Comparison of ENCODE assay signal across 2 cellular contexts in the genomic region with DNA sequence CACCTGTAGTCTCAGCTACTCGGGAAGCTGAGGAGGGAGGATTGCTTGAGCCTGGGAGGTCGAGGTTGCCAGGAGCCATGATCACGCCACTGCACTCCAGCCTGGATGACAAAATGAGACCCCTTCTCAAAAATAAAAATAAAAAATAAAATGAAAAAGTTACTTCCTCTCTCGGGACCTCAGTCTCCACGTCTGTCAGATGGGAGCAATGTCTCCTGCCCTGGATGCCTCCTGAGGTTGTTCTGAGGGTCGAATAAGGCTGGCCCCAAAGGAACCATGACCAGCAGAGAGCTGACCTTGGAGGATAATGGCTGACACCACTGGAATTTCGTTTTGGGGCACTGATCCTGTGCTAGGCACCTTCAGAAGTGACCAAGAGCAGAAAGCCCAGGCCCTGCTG.
TF ChIP-seq lines count a peak whose summit lies in the region.

No MANE protein-coding gene starts in this region.

TF ChIP-seq in HEK293, 187 proteins besides CTCF, POLR2A, EP300 and RAD21:
- TF ChIP-seq ZNF350 (tag by site-specific recombination; IDR thresholded peaks at IDR 0.05) (no peak), ZBTB44 (tag by site-specific recombination; IDR thresholded peaks at IDR 0.05) (no peak), ZNF449 (tag by site-specific recombination; IDR thresholded peaks at IDR 0.05) (no peak), KLF1 (tag by site-specific recombination; IDR thresholded peaks at IDR 0.05) (0 out of 2 replicates have a peak, but pooled peaks have one; percentile 10)

TF ChIP-seq in K562, 482 proteins besides CTCF, POLR2A, EP300 and RAD21:
- TF ChIP-seq ZNF830 (CRISPR knock-in tag; IDR thresholded peaks at IDR 0.05), result no peak
- peak; percentile 95 for TF ChIP-seq RBM25 (IDR thresholded peaks at IDR 0.05; ENCODE audit: low read depth, low read length, severe bottlenecking)
- TF ChIP-seq BCOR (IDR thresholded peaks at IDR 0.05), result peak; percentile 90
- TF ChIP-seq ZNF449 (CRISPR knock-in tag; IDR thresholded peaks at IDR 0.05), result no peak
- TF ChIP-seq, protein P1, sequence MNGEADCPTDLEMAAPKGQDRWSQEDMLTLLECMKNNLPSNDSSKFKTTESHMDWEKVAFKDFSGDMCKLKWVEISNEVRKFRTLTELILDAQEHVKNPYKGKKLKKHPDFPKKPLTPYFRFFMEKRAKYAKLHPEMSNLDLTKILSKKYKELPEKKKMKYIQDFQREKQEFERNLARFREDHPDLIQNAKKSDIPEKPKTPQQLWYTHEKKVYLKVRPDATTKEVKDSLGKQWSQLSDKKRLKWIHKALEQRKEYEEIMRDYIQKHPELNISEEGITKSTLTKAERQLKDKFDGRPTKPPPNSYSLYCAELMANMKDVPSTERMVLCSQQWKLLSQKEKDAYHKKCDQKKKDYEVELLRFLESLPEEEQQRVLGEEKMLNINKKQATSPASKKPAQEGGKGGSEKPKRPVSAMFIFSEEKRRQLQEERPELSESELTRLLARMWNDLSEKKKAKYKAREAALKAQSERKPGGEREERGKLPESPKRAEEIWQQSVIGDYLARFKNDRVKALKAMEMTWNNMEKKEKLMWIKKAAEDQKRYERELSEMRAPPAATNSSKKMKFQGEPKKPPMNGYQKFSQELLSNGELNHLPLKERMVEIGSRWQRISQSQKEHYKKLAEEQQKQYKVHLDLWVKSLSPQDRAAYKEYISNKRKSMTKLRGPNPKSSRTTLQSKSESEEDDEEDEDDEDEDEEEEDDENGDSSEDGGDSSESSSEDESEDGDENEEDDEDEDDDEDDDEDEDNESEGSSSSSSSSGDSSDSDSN (IDR thresholded peaks at IDR 0.05; ENCODE audit: borderline replicate concordance in 1 of 2, low read depth in 2 of 2, low read length in 2 of 2), result no peak
- TF ChIP-seq ZNF174 (CRISPR knock-in tag; IDR thresholded peaks at IDR 0.05), result no peak
- TF ChIP-seq ZNF408 (CRISPR knock-in tag; IDR thresholded peaks at IDR 0.05; ENCODE audit: low read depth), result no peak
- no peak for TF ChIP-seq ZNF766 (CRISPR knock-in tag; conservative IDR thresholded peaks at IDR 0.05)
- peak in 1 of 2 experiments; percentile 22; a peak in 1 of 4 replicates for TF ChIP-seq RCOR1 (IDR thresholded peaks at IDR 0.05; ENCODE audit: borderline replicate concordance in 1 of 2, low read depth in 2 of 2, low read length in 2 of 2)
- no peak for TF ChIP-seq MGA (IDR thresholded peaks at IDR 0.05)
- no peak for TF ChIP-seq TGIF2 (CRISPR knock-in tag; IDR thresholded peaks at IDR 0.05)
- TF ChIP-seq, protein P2, sequence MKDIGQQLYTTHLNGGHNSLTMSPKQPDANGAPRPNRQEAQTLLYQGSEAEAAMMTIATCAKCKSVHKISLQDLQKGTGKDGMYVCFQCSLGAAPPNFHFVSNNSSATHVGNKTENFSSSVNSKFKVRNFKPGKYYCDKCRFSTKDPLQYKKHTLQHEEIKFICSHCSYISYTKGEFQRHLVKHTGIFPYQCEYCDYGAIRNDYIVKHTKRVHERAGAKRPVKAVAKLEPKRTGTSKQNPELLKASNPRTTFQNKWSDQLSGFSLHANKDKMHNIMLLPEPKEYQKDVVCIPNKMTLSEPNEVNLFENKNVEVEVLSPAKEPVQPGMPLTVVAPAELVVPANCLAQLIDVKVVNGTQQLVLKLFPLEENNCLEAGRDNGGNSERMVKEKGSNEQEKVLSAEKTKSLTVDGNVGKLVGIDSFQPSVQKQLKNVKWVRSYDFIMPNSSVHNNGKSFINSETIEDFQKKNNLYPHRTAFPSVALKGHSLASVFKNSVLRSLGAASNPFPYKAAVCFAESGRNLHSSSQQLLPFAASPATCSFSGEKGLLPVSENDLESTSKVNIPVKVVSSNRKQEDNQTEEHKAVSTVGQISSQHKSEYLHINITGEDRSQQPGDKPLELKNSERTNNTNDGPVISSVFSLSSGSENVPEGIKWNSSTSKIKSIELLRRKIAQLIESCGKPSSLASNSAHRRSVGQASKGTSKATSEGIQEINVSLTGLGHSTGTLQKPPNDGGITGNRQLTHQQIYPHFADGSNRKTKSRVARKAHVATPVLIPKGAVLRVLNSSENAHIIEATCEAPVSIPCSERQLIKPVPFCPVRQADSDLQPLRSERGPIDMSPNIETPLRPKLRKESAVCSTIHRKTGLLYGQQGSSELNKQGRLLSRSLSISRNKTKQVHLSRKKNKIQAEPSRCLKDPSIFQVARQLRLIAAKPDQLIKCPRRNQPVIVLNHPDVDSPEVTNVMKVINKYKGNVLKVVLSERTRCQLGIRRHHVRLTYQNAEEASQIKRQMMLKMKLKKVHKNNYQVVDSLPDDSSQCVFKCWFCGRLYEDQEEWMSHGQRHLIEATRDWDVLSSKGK (CRISPR knock-in tag; IDR thresholded peaks at IDR 0.05), result no peak
- no peak for TF ChIP-seq BCL6 (CRISPR knock-in tag; IDR thresholded peaks at IDR 0.05)
- TF ChIP-seq ZNF239 (CRISPR knock-in tag; IDR thresholded peaks at IDR 0.05), result no peak
- TF ChIP-seq DACH1 (IDR thresholded peaks at IDR 0.05; ENCODE audit: partially characterized antibody), result no peak
- no peak for TF ChIP-seq POLR2G (IDR thresholded peaks at IDR 0.05; ENCODE audit: low read depth, low read length)
- no peak for TF ChIP-seq ZNF609 (CRISPR knock-in tag; IDR thresholded peaks at IDR 0.05; ENCODE audit: borderline replicate concordance)
- TF ChIP-seq ZNF778 (CRISPR knock-in tag; IDR thresholded peaks at IDR 0.05), result no peak
- no peak for TF ChIP-seq ZNF224 (CRISPR knock-in tag; IDR thresholded peaks at IDR 0.05)
- TF ChIP-seq ADNP (tag; IDR thresholded peaks at IDR 0.05), result peak; percentile 58; the same call in 1 of the 2 replicates
- TF ChIP-seq NFXL1 (CRISPR knock-in tag; IDR thresholded peaks at IDR 0.05), result no peak
- TF ChIP-seq KDM1A (IDR thresholded peaks at IDR 0.05), result peak; percentile 29 to 51; a peak in 2 of 4 replicates
